ENCODE assay signal across 22 cellular contexts in genomic region chr11:102229510-102230119, GRCh38.
DNase-seq lines count a peak whose midpoint lies in the region; ATAC-seq and TF ChIP-seq lines count a peak whose summit lies in the region.
"Had no signal": no experiment of that assay in that cellular context is flagged by ENCODE, and none has a peak within 500 bp of the region (broad histone marks: within the 10 kb centered on the region; RNA-seq: fewer than 3 reads in every experiment).

No MANE protein-coding gene starts in this region.

- H3K9me3 ChIP-seq in Loucy (ENCODE audit: insufficient read depth, low read depth, low read length) (no peaks in the 10 kb centered on the region), smooth muscle cell (replicated peaks; ENCODE audit: low read depth) (no peaks in the 10 kb centered on the region)
- H3K9me3 ChIP-seq: heart right ventricle, psoas muscle had no signal

- TF ChIP-seq CTCF in Loucy (conservative IDR thresholded peaks at IDR 0.05; ENCODE audit: low read length) (no peak), WTC11 (IDR thresholded peaks at IDR 0.05) (no peak), smooth muscle cell (IDR thresholded peaks at IDR 0.05; ENCODE audit: borderline replicate concordance, insufficient read depth, poor library complexity, severe bottlenecking) (no peak)

- H3K4me1 ChIP-seq in Loucy (ENCODE audit: insufficient read depth, low read length, poor library complexity, severe bottlenecking) (no peaks in the 10 kb centered on the region), smooth muscle cell (ENCODE audit: low read depth) (peaks cover 31% of the 10 kb centered on the region)
- H3K4me1 ChIP-seq: psoas muscle had no signal

- 48% methylated on average over 4 of the region's 4 CpGs for WGBS in smooth muscle cell (ENCODE audit: low lambda C conversion rate)

- H2AFZ ChIP-seq in Loucy (ENCODE audit: low read length) (peak overlapping the region; percentile 21; the same call in 1 of the 2 replicates), smooth muscle cell (ENCODE audit: low read depth) (no peak overlapping the region)

- H3K9ac ChIP-seq in Loucy (ENCODE audit: low read depth, low read length, poor library complexity, severe bottlenecking), result no peak overlapping the region
- no peak overlapping the region for H3K9ac ChIP-seq in smooth muscle cell (ENCODE audit: low read depth)

- H3K4me1 Mint-ChIP-seq in WTC11, result peaks cover 22% of the 10 kb centered on the region
- H3K4me1 Mint-ChIP-seq: immature natural killer cell, natural killer cell had no signal

- H3K4me2 ChIP-seq in Loucy (ENCODE audit: low read depth, low read length, poor library complexity, severe bottlenecking) (no peak overlapping the region), smooth muscle cell (no peak overlapping the region)

- H3K4me3 ChIP-seq in Loucy (ENCODE audit: low read length, poor library complexity, severe bottlenecking) (no peak overlapping the region), smooth muscle cell (no peak overlapping the region)
- H3K4me3 ChIP-seq: heart right ventricle, psoas muscle had no signal

- POLR2A ChIA-PET in WTC11 (lab: Charles Lee), result no interaction called here

- H3K79me2 ChIP-seq in Loucy (ENCODE audit: insufficient read depth, low read length) (no peaks in the 10 kb centered on the region), smooth muscle cell (ENCODE audit: low read depth) (peaks cover 16% of the 10 kb centered on the region)

- peak overlapping the region; percentile 82 for H3K27ac Mint-ChIP-seq in WTC11
- H3K27ac Mint-ChIP-seq: activated CD4-positive, alpha-beta memory T cell treated with anti-CD3 and anti-CD28 coated beads for 36 hours; endodermal cell; immature natural killer cell; natural killer cell; T-helper 17 cell had no signal

- DNase-seq in WTC11 (ENCODE audit: low spot score) (no peak), left lobe of liver (ENCODE audit: low spot score) (no peak), smooth muscle cell (lab: John Stamatoyannopoulos, UW; ENCODE audit: unreplicated experiment) (no peak), D341Med (ENCODE audit: low spot score) (no peak)
- DNase-seq: activated CD4-positive, alpha-beta memory T cell treated with anti-CD3 and anti-CD28 coated beads for 36 hours; activated naive CD4-positive, alpha-beta T cell treated with Interleukin-2 at 50 U/mL for 16 hours; anterior cingulate cortex; endodermal cell; GOT3; heart right ventricle; immature natural killer cell; KG1; natural killer cell; NCI-H1105; NCI-H526; psoas muscle; SHP77 treated with DMSO at 0.1 percent for 48 hours; T-helper 17 cell; WERI-Rb-1 had no signal

- H3K27me3 Mint-ChIP-seq in WTC11 (ENCODE audit: low read depth), result no peaks in the 10 kb centered on the region

- H4K20me1 ChIP-seq in Loucy (ENCODE audit: insufficient read depth, low read length, poor library complexity, severe bottlenecking) (no peaks in the 10 kb centered on the region), smooth muscle cell (ENCODE audit: low read depth) (no peaks in the 10 kb centered on the region)

- peaks cover 18% of the 10 kb centered on the region for H3K36me3 Mint-ChIP-seq in WTC11
- H3K36me3 Mint-ChIP-seq: activated CD4-positive, alpha-beta memory T cell treated with anti-CD3 and anti-CD28 coated beads for 36 hours; immature natural killer cell; natural killer cell had no signal

- H3K36me3 ChIP-seq in Loucy (ENCODE audit: insufficient read depth, low read length) (no peaks in the 10 kb centered on the region), smooth muscle cell (ENCODE audit: low read depth) (peaks cover 4% of the 10 kb centered on the region)
- H3K36me3 ChIP-seq: WERI-Rb-1 had no signal

- CTCF ChIA-PET in WTC11 (lab: Charles Lee), result no interaction called here

- no peaks in the 10 kb centered on the region for H3K9me2 ChIP-seq in Loucy (replicated peaks; ENCODE audit: low read depth, low read length)

- H3F3A ChIP-seq in Loucy (ENCODE audit: low read depth), result 0 out of 2 replicates have a peak, but pooled peaks cover 3% of the 10 kb centered on the region
- peaks cover 36% of the 10 kb centered on the region for H3F3A ChIP-seq in smooth muscle cell (ENCODE audit: low read depth)

- no peak overlapping the region for H3K4me3 Mint-ChIP-seq in WTC11
- H3K4me3 Mint-ChIP-seq: activated CD4-positive, alpha-beta memory T cell treated with anti-CD3 and anti-CD28 coated beads for 36 hours; endodermal cell; immature natural killer cell; natural killer cell; T-helper 17 cell had no signal

- no peaks in the 10 kb centered on the region for H3K9me3 Mint-ChIP-seq in WTC11
- H3K9me3 Mint-ChIP-seq: activated CD4-positive, alpha-beta memory T cell treated with anti-CD3 and anti-CD28 coated beads for 36 hours; endodermal cell; natural killer cell had no signal

- H3K27ac ChIP-seq in smooth muscle cell (ENCODE audit: low read depth), result peak overlapping the region; percentile 45
- H3K27ac ChIP-seq: heart right ventricle, psoas muscle, WERI-Rb-1 had no signal

- no peak for ATAC-seq in WTC11
- peak; percentile 24 for ATAC-seq in left lobe of liver
- ATAC-seq in GM19452 (IDR thresholded peaks at IDR 0.05; ENCODE audit: unreplicated experiment), result no peak
- no peak for ATAC-seq in HG03571 (IDR thresholded peaks at IDR 0.05; ENCODE audit: unreplicated experiment)
- ATAC-seq: natural killer cell, psoas muscle, T-helper 17 cell had no signal

- no peaks in the 10 kb centered on the region for H3K27me3 ChIP-seq in Loucy (ENCODE audit: insufficient read depth, low read length, poor library complexity, severe bottlenecking)
- H3K27me3 ChIP-seq in smooth muscle cell (ENCODE audit: low read depth), result no peaks in the 10 kb centered on the region
- H3K27me3 ChIP-seq: heart right ventricle had no signal

TF ChIP-seq in WTC11, 78 proteins besides CTCF, POLR2A, EP300 and RAD21:
- no peak for TF ChIP-seq HMGA2 (CRISPR knock-in tag; IDR thresholded peaks at IDR 0.05)
- no peak for TF ChIP-seq ATF1 (CRISPR knock-in tag; IDR thresholded peaks at IDR 0.05)
- no peak for TF ChIP-seq ZBTB21 (CRISPR knock-in tag; IDR thresholded peaks at IDR 0.05; ENCODE audit: borderline replicate concordance)
- TF ChIP-seq CREM (CRISPR knock-in tag; IDR thresholded peaks at IDR 0.05), result no peak
- no peak for TF ChIP-seq ZNF263 (CRISPR knock-in tag; IDR thresholded peaks at IDR 0.05; ENCODE audit: low read depth)
- no peak for TF ChIP-seq ZNF219 (CRISPR knock-in tag; IDR thresholded peaks at IDR 0.05; ENCODE audit: borderline replicate concordance)
- TF ChIP-seq ATF6 (CRISPR knock-in tag; IDR thresholded peaks at IDR 0.05), result no peak
- TF ChIP-seq GRHL2 (CRISPR knock-in tag; IDR thresholded peaks at IDR 0.05; ENCODE audit: insufficient replicate concordance, severe bottlenecking), result no peak
- TF ChIP-seq ZNF317 (CRISPR knock-in tag; IDR thresholded peaks at IDR 0.05; ENCODE audit: borderline replicate concordance, low read depth), result no peak
- no peak for TF ChIP-seq ESRRA (CRISPR knock-in tag; IDR thresholded peaks at IDR 0.05; ENCODE audit: borderline replicate concordance)
